9 cellular contexts compared by ENCODE assay signal in genomic region chr19:6720369-6721112, GRCh38. TPM values are rescaled to one million over a fixed set of nuclear protein-coding genes. Genes with fewer than 3 reads are reported as not detected.
DNase-seq lines count a peak whose midpoint lies in the region; ATAC-seq, FAIRE-seq and TF ChIP-seq lines count a peak whose summit lies in the region.
"Had no signal": no experiment of that assay in that cellular context is flagged by ENCODE, and none has a peak within 500 bp of the region (broad histone marks: within the 10 kb centered on the region; RNA-seq: fewer than 3 reads in every experiment).

Gene C3, minus strand, starts transcription at chr19:6720650. Its CDS starts 61 bp downstream, at chr19:6720589.

- ATAC-seq in GM12878: no peak
- ATAC-seq in HG03045 (IDR thresholded peaks at IDR 0.05; ENCODE audit: unreplicated experiment): no peak
- ATAC-seq in naive thymus-derived CD8-positive, alpha-beta T cell: no peak
- no peak for ATAC-seq in HG03196 (IDR thresholded peaks at IDR 0.05; ENCODE audit: unreplicated experiment)

- POLR2A ChIA-PET in GM12878 (lab: Charles Lee): interaction anchor here (0.5 to 1.3 kb wide), 7 partner anchors 9 to 689 kb away, joined by 3 to 4 read pairs (median 3); partner anchors contain the start of gene GPR108
- POLR2A ChIA-PET in naive thymus-derived CD8-positive, alpha-beta T cell (lab: Charles Lee): interaction anchor here (0.7 kb wide), 1 partner anchor 200 kb away, joined by 3 read pairs; no protein-coding TSS in a partner anchor

- peak; percentile 43 for DNase-seq in HK-2 (ENCODE audit: unreplicated experiment)
- DNase-seq in GM12878 (ENCODE audit: low read depth, low spot score): no peak
- DNase-seq in kidney: peak; percentile 72
- no peak for DNase-seq in GM12891 (ENCODE audit: insufficient read length, low spot score)
- DNase-seq in naive thymus-derived CD8-positive, alpha-beta T cell: no peak

- H3K36me3 ChIP-seq in GM12878 (ENCODE audit: control insufficient read depth in 2 of 2, insufficient read depth in 2 of 2, low read length in 1 of 2): no peaks in the 10 kb centered on the region
- no peaks in the 10 kb centered on the region for H3K36me3 ChIP-seq in kidney (ENCODE audit: control insufficient read depth in 1 of 2, insufficient read depth in 2 of 2, low read length in 2 of 2)
- H3K36me3 ChIP-seq in subcutaneous abdominal adipose tissue (ENCODE audit: control insufficient read depth in 5 of 5, insufficient read depth in 5 of 5, low read length in 5 of 5): peaks cover 0 to 16% (median 11%) of the 10 kb centered on the region in 5 donors

- RAD21 ChIA-PET in GM12878 (lab: Charles Lee; ENCODE audit: unreplicated experiment): interaction anchor here (2.3 kb wide), 1 partner anchor 17 kb away, joined by 11 read pairs; the partner anchor contains the start of gene GPR108

- H3K4me2 ChIP-seq in GM12878 (ENCODE audit: control insufficient read depth, insufficient read depth): peak within 1 kb of the TSS; percentile 52

- H3K9me3 Mint-ChIP-seq in naive thymus-derived CD8-positive, alpha-beta T cell: no peaks in the 10 kb centered on the region

- WGBS in GM12878 (ENCODE audit: insufficient coverage, insufficient replicate concordance, low lambda C conversion rate, missing lambda C conversion rate): 75% methylated on average over 4 of the region's 4 CpGs

- H3K27ac Mint-ChIP-seq in naive thymus-derived CD8-positive, alpha-beta T cell: peak within 1 kb of the TSS in 1 of 10 donors; percentile 39

- H3K9me3 ChIP-seq in GM12878 (replicated peaks; ENCODE audit: control insufficient read depth, insufficient read depth, low read length): no peaks in the 10 kb centered on the region
- no peaks in the 10 kb centered on the region for H3K9me3 ChIP-seq in kidney (ENCODE audit: control insufficient read depth in 1 of 2, low read length in 2 of 2)
- H3K9me3 ChIP-seq in subcutaneous abdominal adipose tissue (ENCODE audit: control insufficient read depth in 5 of 5, low read length in 5 of 5): no peaks in the 10 kb centered on the region

- FAIRE-seq in GM12878 (lab: Jason Lieb, UNC) (no peak), kidney (lab: Jason Lieb, UNC) (no peak), GM12891 (lab: Jason Lieb, UNC) (no peak)

- intact Hi-C loops in GM12878 (cut with micrococcal nuclease; ENCODE audit: unreplicated experiment) (no loop called here), kidney (cut with DNase I) (no loop called here)

- no peak for TF ChIP-seq CTCF in GM12878 (IDR thresholded peaks at IDR 0.05 in 2 of 3, conservative IDR thresholded peaks at IDR 0.05 in 1 of 3; ENCODE audit: control insufficient read depth in 2 of 3, extremely low read depth in 1 of 3, insufficient read depth in 1 of 3, low read depth in 3 of 3, low read length in 3 of 3)
- TF ChIP-seq CTCF in kidney (IDR thresholded peaks at IDR 0.05; ENCODE audit: borderline replicate concordance, extremely low read depth, insufficient read depth): no peak

- H3K27ac ChIP-seq in GM12878 (ENCODE audit: control insufficient read depth, insufficient read depth): peak within 1 kb of the TSS; percentile 60
- H3K27ac ChIP-seq in kidney (ENCODE audit: low read depth in 2 of 2, low read length in 2 of 2): no peak within 1 kb of the TSS
- H3K27ac ChIP-seq in subcutaneous abdominal adipose tissue (ENCODE audit: low read depth, low read length): peak within 1 kb of the TSS; percentile 79

- H3K4me1 ChIP-seq in GM12878 (ENCODE audit: control insufficient read depth, insufficient read depth, low read length) (peaks cover 32% of the 10 kb centered on the region), kidney (ENCODE audit: control insufficient read depth in 1 of 2, insufficient read depth in 1 of 2, low read depth in 1 of 2, low read length in 2 of 2) (peaks cover 2 to 3% of the 10 kb centered on the region in 2 donors), subcutaneous abdominal adipose tissue (ENCODE audit: control insufficient read depth in 5 of 5, insufficient read depth in 5 of 5, low read length in 5 of 5) (peaks cover 5 to 49% (median 47%) of the 10 kb centered on the region in 5 donors)

- peaks cover 17 to 47% (median 23%) of the 10 kb centered on the region in 4 donors for H3K4me1 Mint-ChIP-seq in naive thymus-derived CD8-positive, alpha-beta T cell

- H3K4me3 ChIP-seq in GM12878 (0 out of 2 replicates have a peak within 1 kb of the TSS, but pooled peaks have one; percentile 4), kidney (ENCODE audit: low read length in 2 of 2) (no peak within 1 kb of the TSS), subcutaneous abdominal adipose tissue (ENCODE audit: low read depth in 1 of 5, low read length in 5 of 5) (peak within 1 kb of the TSS; percentile 33 to 73 (median 61))

- H3K9ac ChIP-seq in GM12878 (ENCODE audit: control insufficient read depth, insufficient read depth, low read length) (no peak within 1 kb of the TSS), kidney (ENCODE audit: low read length in 2 of 2) (no peak within 1 kb of the TSS), subcutaneous abdominal adipose tissue (ENCODE audit: low read length in 5 of 5) (peak within 1 kb of the TSS in 3 of 5 donors; percentile 2 to 47 (median 39))

- CTCF ChIA-PET in GM12878 (lab: Yijun Ruan, JAX): interaction anchor here (0.6 to 2.3 kb wide), 3 partner anchors 12 to 695 kb away, joined by 3 to 18 read pairs (median 3); partner anchors contain the start of gene GPR108

- TF ChIP-seq POLR2A in GM12878 (IDR thresholded peaks at IDR 0.05; ENCODE audit: low read depth, low read length) (no peak), GM12891 (IDR thresholded peaks at IDR 0.05; ENCODE audit: low read depth, low read length) (no peak)

- no peaks in the 10 kb centered on the region for H4K20me1 ChIP-seq in GM12878 (ENCODE audit: control insufficient read depth, insufficient read depth)

- H3K36me3 Mint-ChIP-seq in naive thymus-derived CD8-positive, alpha-beta T cell: no peaks in the 10 kb centered on the region

- H3K79me2 ChIP-seq in GM12878 (ENCODE audit: control insufficient read depth, insufficient read depth, low read length): no peaks in the 10 kb centered on the region

- no peak within 1 kb of the TSS for H3K4me3 Mint-ChIP-seq in naive thymus-derived CD8-positive, alpha-beta T cell

- H2AFZ ChIP-seq in GM12878 (ENCODE audit: control insufficient read depth, low read depth, low read length): no peak within 1 kb of the TSS

- H3K27me3 ChIP-seq in GM12878 (replicated peaks in 1 of 2; ENCODE audit: control insufficient read depth in 2 of 2, insufficient read depth in 2 of 2, low read length in 1 of 2) (no peaks in the 10 kb centered on the region), subcutaneous abdominal adipose tissue (ENCODE audit: control insufficient read depth in 5 of 5, insufficient read depth in 4 of 5, low read length in 5 of 5) (no peaks in the 10 kb centered on the region)

- no peak for TF ChIP-seq RAD21 in GM12878 (IDR thresholded peaks at IDR 0.05; ENCODE audit: insufficient read depth, low read depth, low read length)

- no peak for TF ChIP-seq EP300 in GM12878 (IDR thresholded peaks at IDR 0.05; ENCODE audit: borderline replicate concordance in 1 of 2, control insufficient read depth in 1 of 2, low read depth in 2 of 2, low read length in 2 of 2)

- peaks cover 0 to 10% (median 5%) of the 10 kb centered on the region in 5 donors for H3K27me3 Mint-ChIP-seq in naive thymus-derived CD8-positive, alpha-beta T cell

- in situ Hi-C loops in GM12878 (cut with MboI): no loop called here

- BruUV-seq in GM12878 (replicated peaks; lab: Mats Ljungman, UMichigan): no TSS peak

- SMC1A ChIA-PET in GM12878 (lab: Charles Lee; ENCODE audit: uncharacterized antibody, unreplicated experiment): interaction anchor here (1.0 to 2.3 kb wide), 4 partner anchors 15 to 45 kb away, joined by 3 to 7 read pairs (median 6); no protein-coding TSS in a partner anchor

TF ChIP-seq in GM12878, 131 proteins besides CTCF, POLR2A, EP300 and RAD21:
- peak; percentile 25; the same call in 1 of the 2 replicates for TF ChIP-seq FOXK2 (IDR thresholded peaks at IDR 0.05)
- no peak for TF ChIP-seq TCF7 (IDR thresholded peaks at IDR 0.05; ENCODE audit: borderline replicate concordance)

TF ChIP-seq in GM12891, 5 proteins besides CTCF, POLR2A, EP300 and RAD21:
- no peak for TF ChIP-seq SPI1 (IDR thresholded peaks at IDR 0.05; ENCODE audit: low read depth, low read length)
- no peak for TF ChIP-seq PAX5 (IDR thresholded peaks at IDR 0.05; ENCODE audit: insufficient read depth, low read length, severe bottlenecking)

RNA-seq across cellular contexts. Expression of gene C3, which starts in this region (rescaled TPM):
- 3.1 and 4.3 TPM in 2 replicates for total RNA-seq in GM12878 (2013; cell fraction: nucleolus; rRNA removed)
- 0.28 and 1.6 TPM in 2 replicates for total RNA-seq in GM12878 (2014; rRNA removed)
- 0.54 and 1.1 TPM in 2 replicates for total RNA-seq in GM12878 (2014; rRNA removed; fragmentation: Illumina TruSeq; extraction: Trizol)
- 5.9 and 6.7 TPM in 2 replicates for total RNA-seq in GM12878 (2021)
- polyA plus RNA-seq in GM12878 (2011; ENCODE audit: low read depth): not detected
- 1.1 and 1.9 TPM in 2 replicates for polyA plus RNA-seq in GM12878 (2011; rRNA removed)
- 1.5 and 1.9 TPM in 2 replicates for polyA plus RNA-seq in GM12878 (2011; cell fraction: cytosol; rRNA removed)
- 1.9 and 2.6 TPM in 2 replicates for polyA plus RNA-seq in GM12878 (2011; cell fraction: nucleus; rRNA removed)
- polyA plus RNA-seq in GM12878 (2012): 0.30 and 0.48 TPM in 2 replicates
- 0.79 and 3.0 TPM in 2 replicates for polyA plus RNA-seq in GM12878 (2014; fragmentation: Illumina TruSeq; extraction: Trizol)
- 1 to 10 TPM in 1 of 2 experiments, under 1 TPM in 1; 0.64 to 2.7 TPM for polyA plus RNA-seq in GM12878 (2014; fragmentation: Nextera tagmentation; extraction: Ambion mirVana)
- polyA plus RNA-seq in GM12878 (2014; rRNA removed): 0.95 and 2.2 TPM in 2 replicates
- polyA plus RNA-seq in GM12878 (2016; fragmentation: Nextera tagmentation; extraction: Ambion mirVana): under 1 TPM; 0.20 to 0.25 TPM
- 2.0 and 2.3 TPM in 2 replicates for polyA minus RNA-seq in GM12878 (2011; rRNA and poly(A)+ RNA removed)
- polyA minus RNA-seq in GM12878 (2011; cell fraction: cytosol; rRNA and poly(A)+ RNA removed): 48.6 and 52.2 TPM in 2 replicates
- 4.1 and 16.8 TPM in 2 replicates for polyA minus RNA-seq in GM12878 (2011; cell fraction: nucleus; rRNA and poly(A)+ RNA removed)
- 3,831 TPM for total RNA-seq in kidney
- 452 TPM for polyA plus RNA-seq in kidney (ENCODE audit: insufficient read depth, low read depth, low replicate concordance)
- 0.62 TPM for polyA plus RNA-seq in GM12891 (2012; ENCODE audit: low read depth, missing spikeins)
- total RNA-seq in naive thymus-derived CD8-positive, alpha-beta T cell: 1 to 10 TPM in 1 of 2 experiments, under 1 TPM in 1; 0.80 to 2.4 TPM
- not detected for polyA plus RNA-seq in naive thymus-derived CD8-positive, alpha-beta T cell
- total RNA-seq: SK-MEL-5 had no signal

Comparison
In these comparisons a context has a peak if more than half of its experiments do, and no peak if none do; other contexts are left out.
1. RNA of gene C3 (total RNA-seq): 3,831 TPM in kidney (single experiment); 0.80 to 2.4 TPM in naive thymus-derived CD8-positive, alpha-beta T cell and 0.28 to 6.7 TPM in GM12878; every median in the first group is over 100 times any median in the second.
2. RNA of gene C3 (polyA plus RNA-seq): 452 TPM in kidney (single experiment); 0.20 to 3.0 TPM in GM12878 and not detected in naive thymus-derived CD8-positive, alpha-beta T cell; every median in the first group is over 100 times any median in the second.
3. DNase-seq: peak in HK-2 (single experiment) and kidney (single experiment); none in GM12878 (single experiment), GM12891 (single experiment) and naive thymus-derived CD8-positive, alpha-beta T cell (0 of 10).
4. H3K27ac ChIP-seq: peak in GM12878 (single experiment) and subcutaneous abdominal adipose tissue (single experiment); none in kidney (0 of 2).
5. H3K4me3 ChIP-seq: peak in GM12878 (single experiment) and subcutaneous abdominal adipose tissue (5 of 5); none in kidney (0 of 2).
6. H3K9ac ChIP-seq: peak in subcutaneous abdominal adipose tissue (3 of 5); none in GM12878 (single experiment) and kidney (0 of 2).